Comparison of ENCODE assay signal across 23 cellular contexts in the genomic region with DNA sequence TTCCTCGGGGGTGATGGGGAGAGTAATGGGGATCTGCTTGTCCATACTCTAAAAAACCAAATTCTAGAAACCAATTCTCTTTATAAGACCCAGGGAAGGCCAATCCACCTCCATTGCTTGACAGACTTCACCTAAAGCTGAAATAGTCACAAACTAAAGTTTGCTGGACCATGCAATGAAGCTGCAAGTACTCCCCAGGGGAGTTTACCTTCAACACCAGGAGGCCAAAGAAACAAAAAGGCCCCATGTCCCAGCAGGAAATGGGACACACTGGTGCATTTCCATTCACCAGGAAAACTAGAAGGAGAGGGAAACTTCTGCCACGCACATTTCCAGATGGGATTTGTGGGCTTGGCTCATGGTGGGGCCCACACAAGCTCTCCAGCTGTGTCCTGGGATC.
"Had no signal": no experiment of that assay in that cellular context is flagged by ENCODE, and none has a peak within 500 bp of the region (broad histone marks: within the 10 kb centered on the region; RNA-seq: fewer than 3 reads in every experiment).

No MANE protein-coding gene starts in this region.

- H3K36me3 ChIP-seq: gastrocnemius medialis, left ventricle myocardium inferior, neutrophil, pancreas, right atrium auricular region, stomach, suprapubic skin, tibial nerve, uterus had no signal

- H3K4me1 ChIP-seq: gastrocnemius medialis, left ventricle myocardium inferior, pancreas, psoas muscle, right atrium auricular region had no signal

- H3K27ac ChIP-seq: gastrocnemius medialis, left ventricle myocardium inferior, neutrophil, pancreas, psoas muscle, right atrium auricular region, suprapubic skin, tibial nerve, uterus had no signal

- ATAC-seq: activated T-cell treated with anti-CD3 and anti-CD28 coated beads, Interleukin-2, amount 50 U/mL, for 72 hours; gastrocnemius medialis; natural killer cell treated with Interleukin-12 subunit alpha and Interleukin-12 subunit beta and Interleukin-15 and Interleukin-18, amount 100 ng/mL, for 72 hours; pancreas; psoas muscle; stimulated activated effector memory CD8-positive, alpha-beta T cell treated with anti-CD3 and anti-CD28 coated beads, Interleukin-12 subunit alpha, Interleukin-12 subunit beta, amount 100 ng/mL, for 72 hours had no signal

- H3K27me3 Mint-ChIP-seq: activated CD4-positive, alpha-beta memory T cell treated with anti-CD3 and anti-CD28 coated beads for 36 hours; activated naive CD4-positive, alpha-beta T cell treated with anti-CD3 and anti-CD28 coated beads, Interleukin-2, amount 10 ng/mL, durations not matched to agents 7 days and 5 days; natural killer cell treated with Interleukin-12 subunit alpha and Interleukin-12 subunit beta and Interleukin-15 and Interleukin-18, amount 100 ng/mL, for 72 hours had no signal

- H3K4me3 ChIP-seq: gastrocnemius medialis, left ventricle myocardium inferior, pancreas, psoas muscle, right atrium auricular region, stomach, suprapubic skin, tibial nerve, uterus had no signal

- H3K4me3 Mint-ChIP-seq: activated CD4-positive, alpha-beta memory T cell treated with anti-CD3 and anti-CD28 coated beads for 36 hours; activated naive CD4-positive, alpha-beta T cell treated with anti-CD3 and anti-CD28 coated beads, Interleukin-2, amount 10 ng/mL, durations not matched to agents 7 days and 5 days; activated T-cell treated with anti-CD3 and anti-CD28 coated beads, Interleukin-2, amount 50 U/mL, for 72 hours; natural killer cell treated with Interleukin-12 subunit alpha and Interleukin-12 subunit beta and Interleukin-15 and Interleukin-18, amount 100 ng/mL, for 72 hours; stimulated activated effector memory CD8-positive, alpha-beta T cell treated with anti-CD3 and anti-CD28 coated beads, Interleukin-12 subunit alpha, Interleukin-12 subunit beta, amount 100 ng/mL, for 72 hours; T-helper 1 cell treated with Interleukin-12 subunit alpha and Interleukin-12 subunit beta and Interleukin-4 antibody, amounts not matched to agents 30 μg/mL and 1 μg/mL, for 36 hours had no signal

- H3K36me3 Mint-ChIP-seq: activated CD4-positive, alpha-beta memory T cell treated with anti-CD3 and anti-CD28 coated beads for 36 hours; activated naive CD4-positive, alpha-beta T cell treated with anti-CD3 and anti-CD28 coated beads, Interleukin-2, amount 10 ng/mL, durations not matched to agents 7 days and 5 days; natural killer cell treated with Interleukin-12 subunit alpha and Interleukin-12 subunit beta and Interleukin-15 and Interleukin-18, amount 100 ng/mL, for 72 hours; stimulated activated effector memory CD8-positive, alpha-beta T cell treated with anti-CD3 and anti-CD28 coated beads, Interleukin-12 subunit alpha, Interleukin-12 subunit beta, amount 100 ng/mL, for 72 hours had no signal

- DNase-seq: activated CD4-positive, alpha-beta memory T cell treated with anti-CD3 and anti-CD28 coated beads for 36 hours; activated CD4-positive, alpha-beta T cell treated with anti-CD3 and anti-CD28 coated beads for 4 hours; activated CD4-positive, CD25-positive, alpha-beta regulatory T cell; activated effector memory CD4-positive, alpha-beta T cell treated with Interleukin-2 at 50 U/mL for 16 hours; activated naive CD4-positive, alpha-beta T cell treated with anti-CD3 and anti-CD28 coated beads, Interleukin-2, amount 10 ng/mL, durations not matched to agents 7 days and 5 days; activated T-cell treated with anti-CD3 and anti-CD28 coated beads, Interleukin-2, amount 50 U/mL, for 72 hours; amygdala; erythroblast; gastrocnemius medialis; hypothalamus; left ventricle myocardium inferior; pancreas; psoas muscle; stimulated activated CD4-positive, alpha-beta T cell treated with anti-CD3 and anti-CD28 coated beads, Interleukin-1b, Interleukin-23, amount 100 ng/mL, for 48 hours; stomach; uterus had no signal

- H3K9me3 ChIP-seq: gastrocnemius medialis, left ventricle myocardium inferior, neutrophil, pancreas, psoas muscle, right atrium auricular region, stomach, suprapubic skin, tibial nerve, uterus had no signal

- H3K9me3 Mint-ChIP-seq: activated naive CD4-positive, alpha-beta T cell treated with anti-CD3 and anti-CD28 coated beads, Interleukin-2, amount 10 ng/mL, durations not matched to agents 7 days and 5 days had no signal

- H3K4me1 Mint-ChIP-seq: activated naive CD4-positive, alpha-beta T cell treated with anti-CD3 and anti-CD28 coated beads, Interleukin-2, amount 10 ng/mL, durations not matched to agents 7 days and 5 days; stimulated activated effector memory CD8-positive, alpha-beta T cell treated with anti-CD3 and anti-CD28 coated beads, Interleukin-12 subunit alpha, Interleukin-12 subunit beta, amount 100 ng/mL, for 72 hours had no signal

- H3K27me3 ChIP-seq: gastrocnemius medialis, neutrophil, pancreas, right atrium auricular region, stomach, suprapubic skin, tibial nerve, uterus had no signal

- H3K27ac Mint-ChIP-seq: activated CD4-positive, alpha-beta memory T cell treated with anti-CD3 and anti-CD28 coated beads for 36 hours; activated naive CD4-positive, alpha-beta T cell treated with anti-CD3 and anti-CD28 coated beads, Interleukin-2, amount 10 ng/mL, durations not matched to agents 7 days and 5 days; activated T-cell treated with anti-CD3 and anti-CD28 coated beads, Interleukin-2, amount 50 U/mL, for 72 hours; natural killer cell treated with Interleukin-12 subunit alpha and Interleukin-12 subunit beta and Interleukin-15 and Interleukin-18, amount 100 ng/mL, for 72 hours; stimulated activated effector memory CD8-positive, alpha-beta T cell treated with anti-CD3 and anti-CD28 coated beads, Interleukin-12 subunit alpha, Interleukin-12 subunit beta, amount 100 ng/mL, for 72 hours; T-helper 1 cell treated with Interleukin-12 subunit alpha and Interleukin-12 subunit beta and Interleukin-4 antibody, amounts not matched to agents 30 μg/mL and 1 μg/mL, for 36 hours had no signal
